ENCODE assay signal across 18 cellular contexts in genomic region chr10:97768322-97769315, GRCh38. TPM values are rescaled to one million over a fixed set of nuclear protein-coding genes. Genes with fewer than 3 reads are reported as not detected.
DNase-seq lines count a peak whose midpoint lies in the region; ATAC-seq and TF ChIP-seq lines count a peak whose summit lies in the region.
"Had no signal": no experiment of that assay in that cellular context is flagged by ENCODE, and none has a peak within 500 bp of the region (broad histone marks: within the 10 kb centered on the region; RNA-seq: fewer than 3 reads in every experiment).

No MANE protein-coding gene starts in this region.

- H3K4me3 ChIP-seq in tibial nerve (peak overlapping the region in 1 of 4 donors; percentile 65), mesenchymal stem cell (ENCODE audit: insufficient read depth in 1 of 2, low read depth in 1 of 2, low read length in 2 of 2) (no peak overlapping the region)
- H3K4me3 ChIP-seq: A549 had no signal

- no peaks in the 10 kb centered on the region for H3K36me3 Mint-ChIP-seq in natural killer cell treated with Interleukin-12 subunit alpha and Interleukin-12 subunit beta and Interleukin-15 and Interleukin-18, amount 100 ng/mL, for 72 hours
- no peaks in the 10 kb centered on the region for H3K36me3 Mint-ChIP-seq in natural killer cell
- H3K36me3 Mint-ChIP-seq in naive thymus-derived CD8-positive, alpha-beta T cell, result peaks cover 0 to 6% (median 2%) of the 10 kb centered on the region in 3 donors

- WGBS in tibial nerve, 2 donors, result 57 to 74% methylated on average over 9 of the region's 9 CpGs
- 89% methylated on average over 8 of the region's 9 CpGs for WGBS in mesenchymal stem cell

- H3K4me1 ChIP-seq in tibial nerve (peaks cover 0 to 74% (median 17%) of the 10 kb centered on the region in 4 donors), mesenchymal stem cell (ENCODE audit: control insufficient read depth, insufficient read depth, low read depth, low read length) (peaks cover 21% of the 10 kb centered on the region)
- H3K4me1 ChIP-seq: BE2C had no signal

- no peak overlapping the region for H2BK15ac ChIP-seq in mesenchymal stem cell (ENCODE audit: low read depth, poor library complexity, severe bottlenecking)

- H3K4me2 ChIP-seq in mesenchymal stem cell (ENCODE audit: low read length, poor library complexity, severe bottlenecking), result no peak overlapping the region
- H3K4me2 ChIP-seq: A549 had no signal

- intact Hi-C loops in natural killer cell (cut with micrococcal nuclease), result no loop called here

- H3K36me3 ChIP-seq in tibial nerve (peaks cover 0 to 11% (median 0%) of the 10 kb centered on the region in 3 donors), mesenchymal stem cell (ENCODE audit: control insufficient read depth in 1 of 2, insufficient read depth in 2 of 2, low read depth in 1 of 2, low read length in 2 of 2) (peaks cover 0 to 13% of the 10 kb centered on the region in 2 experiments)
- H3K36me3 ChIP-seq: BE2C had no signal

- no peak overlapping the region for H3K4me3 Mint-ChIP-seq in natural killer cell treated with Interleukin-12 subunit alpha and Interleukin-12 subunit beta and Interleukin-15 and Interleukin-18, amount 100 ng/mL, for 72 hours
- no peak overlapping the region for H3K4me3 Mint-ChIP-seq in natural killer cell
- H3K4me3 Mint-ChIP-seq in naive thymus-derived CD8-positive, alpha-beta T cell, result peak overlapping the region in 1 of 10 donors; percentile 3

- H4K91ac ChIP-seq in mesenchymal stem cell (ENCODE audit: low read length), result no peak overlapping the region

- H3K14ac ChIP-seq in mesenchymal stem cell (ENCODE audit: low read length in 2 of 2), result no peak overlapping the region

- no peak for TF ChIP-seq CTCF in natural killer cell (IDR thresholded peaks at IDR 0.05)
- TF ChIP-seq CTCF in tibial nerve (IDR thresholded peaks at IDR 0.05), result no peak
- TF ChIP-seq CTCF in GM13976 (IDR thresholded peaks at IDR 0.05; ENCODE audit: borderline replicate concordance, control extremely low read depth, extremely low read depth, insufficient read depth, missing control alignments), result no peak

- POLR2A ChIA-PET in naive thymus-derived CD8-positive, alpha-beta T cell (lab: Charles Lee), result interaction anchor here (1.2 to 4.3 kb wide), 2 partner anchors 13 kb away, joined by 5 to 52 read pairs; no protein-coding TSS in a partner anchor

- DNase-seq in natural killer cell treated with Interleukin-12 subunit alpha and Interleukin-12 subunit beta and Interleukin-15 and Interleukin-18, amount 100 ng/mL, for 72 hours (ENCODE audit: low spot score), result peak; percentile 12
- no peak for DNase-seq in natural killer cell
- peak; percentile 30 for DNase-seq in NOMO-1 treated with dmso at 0.1 percent for 144 hours (lab: John Stamatoyannopoulos, UW; ENCODE audit: unreplicated experiment)
- DNase-seq in naive thymus-derived CD8-positive, alpha-beta T cell, result peak in 1 of 10 donors; percentile 50
- no peak for DNase-seq in tibial nerve (ENCODE audit: low spot score in 2 of 2)
- no peak for DNase-seq in T1000 (lab: John Stamatoyannopoulos, UW)
- DNase-seq in mesenchymal stem cell, result no peak
- DNase-seq in GM13976 (ENCODE audit: low spot score), result no peak
- DNase-seq: BE2C; CD4-positive, alpha-beta memory T cell; DMS153; EL; GOT3; H9 had no signal

- no peak overlapping the region for H2BK120ac ChIP-seq in mesenchymal stem cell (ENCODE audit: low read depth, low read length)

- no peak overlapping the region for H4K8ac ChIP-seq in mesenchymal stem cell (ENCODE audit: low read length)

- H3K9me3 Mint-ChIP-seq in natural killer cell treated with Interleukin-12 subunit alpha and Interleukin-12 subunit beta and Interleukin-15 and Interleukin-18, amount 100 ng/mL, for 72 hours, result no peaks in the 10 kb centered on the region
- no peaks in the 10 kb centered on the region for H3K9me3 Mint-ChIP-seq in natural killer cell
- H3K9me3 Mint-ChIP-seq in naive thymus-derived CD8-positive, alpha-beta T cell, result no peaks in the 10 kb centered on the region
- H3K9me3 Mint-ChIP-seq: CD4-positive, alpha-beta memory T cell had no signal

- H3K27me3 Mint-ChIP-seq in natural killer cell treated with Interleukin-12 subunit alpha and Interleukin-12 subunit beta and Interleukin-15 and Interleukin-18, amount 100 ng/mL, for 72 hours, result peaks cover 18 to 32% of the 10 kb centered on the region in 2 donors
- H3K27me3 Mint-ChIP-seq in natural killer cell (ENCODE audit: low read depth in 2 of 2), result peaks cover 42% of the 10 kb centered on the region in 2 donors
- peaks cover 4 to 23% (median 13%) of the 10 kb centered on the region in 5 donors for H3K27me3 Mint-ChIP-seq in naive thymus-derived CD8-positive, alpha-beta T cell

- no peak overlapping the region for H3K9ac ChIP-seq in mesenchymal stem cell (ENCODE audit: low read length)

- no peak overlapping the region for H3K18ac ChIP-seq in mesenchymal stem cell (ENCODE audit: low read depth in 1 of 2, low read length in 2 of 2)

- TF ChIP-seq EP300 in tibial nerve (IDR thresholded peaks at IDR 0.05), result no peak

- H3K4ac ChIP-seq in mesenchymal stem cell (ENCODE audit: low read depth in 1 of 2, low read length in 2 of 2), result no peak overlapping the region

- no peaks in the 10 kb centered on the region for H3K79me1 ChIP-seq in mesenchymal stem cell (replicated peaks; ENCODE audit: low read length, poor library complexity, severe bottlenecking)

- no peak for TF ChIP-seq POLR2A in tibial nerve (IDR thresholded peaks at IDR 0.05)

- H3K4me1 Mint-ChIP-seq in natural killer cell treated with Interleukin-12 subunit alpha and Interleukin-12 subunit beta and Interleukin-15 and Interleukin-18, amount 100 ng/mL, for 72 hours (ENCODE audit: low read depth in 2 of 2), result peaks cover 5 to 10% of the 10 kb centered on the region in 2 donors
- H3K4me1 Mint-ChIP-seq in natural killer cell, result peaks cover 0 to 26% of the 10 kb centered on the region in 2 donors
- H3K4me1 Mint-ChIP-seq in naive thymus-derived CD8-positive, alpha-beta T cell, result peaks cover 27 to 57% (median 34%) of the 10 kb centered on the region in 4 donors

- peak in 1 of 2 donors; percentile 13 for ATAC-seq in natural killer cell treated with Interleukin-12 subunit alpha and Interleukin-12 subunit beta and Interleukin-15 and Interleukin-18, amount 100 ng/mL, for 72 hours
- no peak for ATAC-seq in natural killer cell
- no peak for ATAC-seq in naive thymus-derived CD8-positive, alpha-beta T cell
- ATAC-seq: A549 had no signal

- H3K23ac ChIP-seq in mesenchymal stem cell (ENCODE audit: low read length in 2 of 2), result no peak overlapping the region

- H2BK12ac ChIP-seq in mesenchymal stem cell (ENCODE audit: low read length in 2 of 2), result no peak overlapping the region

- no peak overlapping the region for H2AK5ac ChIP-seq in mesenchymal stem cell (ENCODE audit: low read length, severe bottlenecking)

- no peak overlapping the region for H2AFZ ChIP-seq in mesenchymal stem cell (ENCODE audit: low read depth, low read length)

- no peak overlapping the region for H3K27ac Mint-ChIP-seq in natural killer cell treated with Interleukin-12 subunit alpha and Interleukin-12 subunit beta and Interleukin-15 and Interleukin-18, amount 100 ng/mL, for 72 hours
- H3K27ac Mint-ChIP-seq in natural killer cell, result no peak overlapping the region
- H3K27ac Mint-ChIP-seq in naive thymus-derived CD8-positive, alpha-beta T cell, result peak overlapping the region in 7 of 10 donors; percentile 5 to 58 (median 41)
- H3K27ac Mint-ChIP-seq: CD4-positive, alpha-beta memory T cell; H9 had no signal

- H2BK5ac ChIP-seq in mesenchymal stem cell (ENCODE audit: low read depth, low read length, poor library complexity, severe bottlenecking), result no peak overlapping the region

- H3K27ac ChIP-seq in tibial nerve (peak overlapping the region; percentile 67 to 91 (median 83)), mesenchymal stem cell (ENCODE audit: low read length, poor library complexity, severe bottlenecking) (no peak overlapping the region)
- H3K27ac ChIP-seq: A549, C4-2B had no signal

- in situ Hi-C loops in GM13976 (cut with MboI; ENCODE audit: low sequenced_read_pairs, unreplicated experiment), result no loop called here

- H3K27me3 ChIP-seq in tibial nerve, result peaks cover 0 to 27% of the 10 kb centered on the region in 2 donors
- H3K27me3 ChIP-seq in mesenchymal stem cell (ENCODE audit: control insufficient read depth in 1 of 2, insufficient read depth in 1 of 2, low read length in 2 of 2), result peaks cover 39 to 55% of the 10 kb centered on the region in 2 experiments

- H3K9me3 ChIP-seq in tibial nerve, result no peaks in the 10 kb centered on the region
- H3K9me3 ChIP-seq in mesenchymal stem cell (ENCODE audit: control insufficient read depth, low read length), result no peaks in the 10 kb centered on the region
- H3K9me3 ChIP-seq: A549, BE2C had no signal

RNA-seq across cellular contexts. Expression of gene SFRP5, which starts 3.2 kb away (rescaled TPM):
- not detected for total RNA-seq in natural killer cell treated with Interleukin-12 subunit alpha and Interleukin-12 subunit beta and Interleukin-15 and Interleukin-18, amount 100 ng/mL, for 72 hours
- total RNA-seq in natural killer cell (not detected), tibial nerve (100 to 1,000 TPM; 183 to 530 (median 479) TPM)
- 10 to 100 TPM; 13.6 to 14.4 TPM for total RNA-seq in naive thymus-derived CD8-positive, alpha-beta T cell
- 10 to 100 TPM; 12.3 to 39.5 (median 20.1) TPM for polyA plus RNA-seq in naive thymus-derived CD8-positive, alpha-beta T cell
- not detected for polyA plus RNA-seq in mesenchymal stem cell (2013, experiment 1 of 2)
- not detected for polyA plus RNA-seq in mesenchymal stem cell (2013, experiment 2 of 2)
- total RNA-seq: CD4-positive, alpha-beta memory T cell; HT-29 had no signal
- polyA plus RNA-seq: AG04450; CD4-positive, alpha-beta memory T cell had no signal

RNA-seq across cellular contexts. Expression of gene ZFYVE27, which starts 31.7 kb away (rescaled TPM):
- total RNA-seq in natural killer cell treated with Interleukin-12 subunit alpha and Interleukin-12 subunit beta and Interleukin-15 and Interleukin-18, amount 100 ng/mL, for 72 hours, result 10 to 100 TPM; 34.9 to 59.6 TPM
- 10 to 100 TPM; 63.0 to 82.8 (median 76.4) TPM for total RNA-seq in natural killer cell
- total RNA-seq in naive thymus-derived CD8-positive, alpha-beta T cell, result 10 to 100 TPM; 60.7 to 64.4 TPM
- polyA plus RNA-seq in naive thymus-derived CD8-positive, alpha-beta T cell, result 10 to 100 TPM; 29.1 to 37.9 (median 34.1) TPM
- total RNA-seq in tibial nerve, result 10 to 100 TPM; 33.4 to 46.8 (median 42.7) TPM
- 9.1 TPM for polyA plus RNA-seq in mesenchymal stem cell (2013, experiment 1 of 2)
- 8.1 TPM for polyA plus RNA-seq in mesenchymal stem cell (2013, experiment 2 of 2)

RNA-seq across cellular contexts. Expression of gene MARVELD1, which starts 55.1 kb away (rescaled TPM):
- total RNA-seq in natural killer cell treated with Interleukin-12 subunit alpha and Interleukin-12 subunit beta and Interleukin-15 and Interleukin-18, amount 100 ng/mL, for 72 hours, result under 1 TPM in 1 of 2 donors, not detected in 1; 0.75 TPM
- total RNA-seq in natural killer cell, result under 1 TPM; 0.40 to 0.84 (median 0.40) TPM
- 1 to 10 TPM; 1.1 to 2.0 TPM for total RNA-seq in naive thymus-derived CD8-positive, alpha-beta T cell
- under 1 TPM; 0.06 to 0.30 (median 0.27) TPM for polyA plus RNA-seq in naive thymus-derived CD8-positive, alpha-beta T cell
- 10 to 100 TPM; 28.0 to 45.3 (median 42.2) TPM for total RNA-seq in tibial nerve
- 67.9 TPM for polyA plus RNA-seq in mesenchymal stem cell (2013, experiment 1 of 2)
- 69.0 TPM for polyA plus RNA-seq in mesenchymal stem cell (2013, experiment 2 of 2)

Comparison
In these comparisons a context has a peak if more than half of its experiments do, and no peak if none do; other contexts are left out.
1. DNase-seq: peak in natural killer cell treated with Interleukin-12 subunit alpha and Interleukin-12 subunit beta and Interleukin-15 and Interleukin-18, amount 100 ng/mL, for 72 hours (single experiment) and NOMO-1 treated with dmso at 0.1 percent for 144 hours (single experiment); none in natural killer cell (single experiment), tibial nerve (0 of 2), T1000 (single experiment), mesenchymal stem cell (single experiment) and GM13976 (single experiment).
2. H3K27ac Mint-ChIP-seq: peak in naive thymus-derived CD8-positive, alpha-beta T cell (7 of 10); none in natural killer cell treated with Interleukin-12 subunit alpha and Interleukin-12 subunit beta and Interleukin-15 and Interleukin-18, amount 100 ng/mL, for 72 hours (0 of 2) and natural killer cell (0 of 2).
3. RNA of gene SFRP5, which starts 3.2 kb away (total RNA-seq): 183 to 530 TPM in tibial nerve and 13.6 to 14.4 TPM in naive thymus-derived CD8-positive, alpha-beta T cell; not detected in natural killer cell and not detected in natural killer cell treated with Interleukin-12 subunit alpha and Interleukin-12 subunit beta and Interleukin-15 and Interleukin-18, amount 100 ng/mL, for 72 hours; every median in the first group is over 10 times any median in the second.
4. RNA of gene MARVELD1, which starts 55.1 kb away (total RNA-seq): 28.0 to 45.3 TPM in tibial nerve; 1.1 to 2.0 TPM in naive thymus-derived CD8-positive, alpha-beta T cell, 0.75 TPM in natural killer cell treated with Interleukin-12 subunit alpha and Interleukin-12 subunit beta and Interleukin-15 and Interleukin-18, amount 100 ng/mL, for 72 hours and 0.40 to 0.84 TPM in natural killer cell; every median in the first group is over 4 times any median in the second.